1 cellular context compared by ENCODE assay signal in the genomic region with DNA sequence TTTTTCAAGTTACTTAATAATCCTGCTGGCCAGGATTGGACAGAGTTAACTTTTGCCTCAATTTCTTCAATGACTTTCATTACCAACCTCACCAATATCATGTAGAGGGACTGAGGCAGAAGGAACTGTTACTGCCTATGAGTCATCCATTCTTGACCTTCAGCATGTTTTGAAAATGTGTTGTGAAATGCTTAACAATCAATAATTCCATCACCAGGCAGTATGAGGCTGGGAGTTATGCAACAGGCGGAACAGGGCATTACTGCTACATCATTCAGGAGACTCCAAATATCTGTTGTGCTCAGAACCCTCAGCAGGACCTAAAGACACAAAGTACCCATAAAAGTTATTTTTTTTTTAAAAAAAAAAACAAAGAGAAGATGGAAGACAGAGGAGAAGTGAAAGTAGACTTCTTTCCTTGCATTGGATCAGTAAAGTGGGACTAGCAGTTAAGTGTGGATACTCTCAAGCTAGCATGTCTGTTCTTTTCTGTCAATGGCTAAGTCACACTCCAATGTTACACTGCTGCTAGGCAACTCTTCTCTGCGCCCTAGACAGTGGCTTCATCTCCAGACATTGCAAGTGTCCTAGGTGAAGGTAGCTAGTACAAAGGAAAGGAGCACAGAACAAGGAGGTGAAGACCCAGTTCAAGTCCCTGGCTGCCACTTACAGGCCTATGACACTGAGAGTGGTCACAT.
TF ChIP-seq lines count a peak whose summit lies in the region.

No MANE protein-coding gene starts in this region.

TF ChIP-seq in HepG2, 621 proteins besides CTCF, POLR2A, EP300 and RAD21 (continued from another document and continues in another):
- TF ChIP-seq GMEB1 (CRISPR knock-in tag; IDR thresholded peaks at IDR 0.05; ENCODE audit: borderline replicate concordance): no peak
- TF ChIP-seq ARNTL (CRISPR knock-in tag; IDR thresholded peaks at IDR 0.05): peak; percentile 69; the same call in 1 of the 2 replicates
- TF ChIP-seq ZNF230 (CRISPR knock-in tag; IDR thresholded peaks at IDR 0.05): no peak
- TF ChIP-seq ZNF747 (CRISPR knock-in tag; IDR thresholded peaks at IDR 0.05; ENCODE audit: borderline replicate concordance): no peak
- peak; percentile 88 for TF ChIP-seq DPF2 (CRISPR knock-in tag; IDR thresholded peaks at IDR 0.05; ENCODE audit: borderline replicate concordance, low read depth)
- TF ChIP-seq TCF12 (IDR thresholded peaks at IDR 0.05): no peak
- TF ChIP-seq TCF12 (CRISPR knock-in tag; IDR thresholded peaks at IDR 0.05): 0 out of 2 replicates have a peak, but pooled peaks have one; percentile 29
- TF ChIP-seq ZMYM2 (CRISPR knock-in tag; IDR thresholded peaks at IDR 0.05): no peak
- TF ChIP-seq TSC22D2 (CRISPR knock-in tag; IDR thresholded peaks at IDR 0.05; ENCODE audit: borderline replicate concordance): no peak
- TF ChIP-seq ZNF761 (CRISPR knock-in tag; conservative IDR thresholded peaks at IDR 0.05): no peak
- TF ChIP-seq ZSCAN5A (CRISPR knock-in tag; IDR thresholded peaks at IDR 0.05; ENCODE audit: borderline replicate concordance): no peak
- TF ChIP-seq, protein P1, sequence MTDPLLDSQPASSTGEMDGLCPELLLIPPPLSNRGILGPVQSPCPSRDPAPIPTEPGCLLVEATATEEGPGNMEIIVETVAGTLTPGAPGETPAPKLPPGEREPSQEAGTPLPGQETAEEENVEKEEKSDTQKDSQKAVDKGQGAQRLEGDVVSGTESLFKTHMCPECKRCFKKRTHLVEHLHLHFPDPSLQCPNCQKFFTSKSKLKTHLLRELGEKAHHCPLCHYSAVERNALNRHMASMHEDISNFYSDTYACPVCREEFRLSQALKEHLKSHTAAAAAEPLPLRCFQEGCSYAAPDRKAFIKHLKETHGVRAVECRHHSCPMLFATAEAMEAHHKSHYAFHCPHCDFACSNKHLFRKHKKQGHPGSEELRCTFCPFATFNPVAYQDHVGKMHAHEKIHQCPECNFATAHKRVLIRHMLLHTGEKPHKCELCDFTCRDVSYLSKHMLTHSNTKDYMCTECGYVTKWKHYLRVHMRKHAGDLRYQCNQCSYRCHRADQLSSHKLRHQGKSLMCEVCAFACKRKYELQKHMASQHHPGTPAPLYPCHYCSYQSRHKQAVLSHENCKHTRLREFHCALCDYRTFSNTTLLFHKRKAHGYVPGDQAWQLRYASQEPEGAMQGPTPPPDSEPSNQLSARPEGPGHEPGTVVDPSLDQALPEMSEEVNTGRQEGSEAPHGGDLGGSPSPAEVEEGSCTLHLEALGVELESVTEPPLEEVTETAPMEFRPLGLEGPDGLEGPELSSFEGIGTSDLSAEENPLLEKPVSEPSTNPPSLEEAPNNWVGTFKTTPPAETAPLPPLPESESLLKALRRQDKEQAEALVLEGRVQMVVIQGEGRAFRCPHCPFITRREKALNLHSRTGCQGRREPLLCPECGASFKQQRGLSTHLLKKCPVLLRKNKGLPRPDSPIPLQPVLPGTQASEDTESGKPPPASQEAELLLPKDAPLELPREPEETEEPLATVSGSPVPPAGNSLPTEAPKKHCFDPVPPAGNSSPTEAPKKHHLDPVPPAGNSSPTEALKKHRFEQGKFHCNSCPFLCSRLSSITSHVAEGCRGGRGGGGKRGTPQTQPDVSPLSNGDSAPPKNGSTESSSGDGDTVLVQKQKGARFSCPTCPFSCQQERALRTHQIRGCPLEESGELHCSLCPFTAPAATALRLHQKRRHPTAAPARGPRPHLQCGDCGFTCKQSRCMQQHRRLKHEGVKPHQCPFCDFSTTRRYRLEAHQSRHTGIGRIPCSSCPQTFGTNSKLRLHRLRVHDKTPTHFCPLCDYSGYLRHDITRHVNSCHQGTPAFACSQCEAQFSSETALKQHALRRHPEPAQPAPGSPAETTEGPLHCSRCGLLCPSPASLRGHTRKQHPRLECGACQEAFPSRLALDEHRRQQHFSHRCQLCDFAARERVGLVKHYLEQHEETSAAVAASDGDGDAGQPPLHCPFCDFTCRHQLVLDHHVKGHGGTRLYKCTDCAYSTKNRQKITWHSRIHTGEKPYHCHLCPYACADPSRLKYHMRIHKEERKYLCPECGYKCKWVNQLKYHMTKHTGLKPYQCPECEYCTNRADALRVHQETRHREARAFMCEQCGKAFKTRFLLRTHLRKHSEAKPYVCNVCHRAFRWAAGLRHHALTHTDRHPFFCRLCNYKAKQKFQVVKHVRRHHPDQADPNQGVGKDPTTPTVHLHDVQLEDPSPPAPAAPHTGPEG (CRISPR knock-in tag; IDR thresholded peaks at IDR 0.05): no peak
- TF ChIP-seq ZSCAN21 (CRISPR knock-in tag; IDR thresholded peaks at IDR 0.05; ENCODE audit: borderline replicate concordance): no peak
- no peak for TF ChIP-seq SRSF4 (IDR thresholded peaks at IDR 0.05; ENCODE audit: low read depth, low read length, poor library complexity, severe bottlenecking)
- no peak for TF ChIP-seq TCF7L2 (IDR thresholded peaks at IDR 0.05; ENCODE audit: low read depth, low read length)
- TF ChIP-seq ZNF24 (IDR thresholded peaks at IDR 0.05): 0 out of 2 replicates have a peak, but pooled peaks have one; percentile 52
- no peak for TF ChIP-seq ATF7-NPFF (CRISPR knock-in tag; IDR thresholded peaks at IDR 0.05; ENCODE audit: low read depth)
- peak; percentile 95 for TF ChIP-seq KDM1A (CRISPR knock-in tag; IDR thresholded peaks at IDR 0.05)
- TF ChIP-seq DBP (CRISPR knock-in tag; IDR thresholded peaks at IDR 0.05; ENCODE audit: not compliant biosample characterization): no peak
- 0 out of 2 replicates have a peak, but pooled peaks have one; percentile 47 for TF ChIP-seq ZNF879 (CRISPR knock-in tag; IDR thresholded peaks at IDR 0.05)
- TF ChIP-seq, protein P2, sequence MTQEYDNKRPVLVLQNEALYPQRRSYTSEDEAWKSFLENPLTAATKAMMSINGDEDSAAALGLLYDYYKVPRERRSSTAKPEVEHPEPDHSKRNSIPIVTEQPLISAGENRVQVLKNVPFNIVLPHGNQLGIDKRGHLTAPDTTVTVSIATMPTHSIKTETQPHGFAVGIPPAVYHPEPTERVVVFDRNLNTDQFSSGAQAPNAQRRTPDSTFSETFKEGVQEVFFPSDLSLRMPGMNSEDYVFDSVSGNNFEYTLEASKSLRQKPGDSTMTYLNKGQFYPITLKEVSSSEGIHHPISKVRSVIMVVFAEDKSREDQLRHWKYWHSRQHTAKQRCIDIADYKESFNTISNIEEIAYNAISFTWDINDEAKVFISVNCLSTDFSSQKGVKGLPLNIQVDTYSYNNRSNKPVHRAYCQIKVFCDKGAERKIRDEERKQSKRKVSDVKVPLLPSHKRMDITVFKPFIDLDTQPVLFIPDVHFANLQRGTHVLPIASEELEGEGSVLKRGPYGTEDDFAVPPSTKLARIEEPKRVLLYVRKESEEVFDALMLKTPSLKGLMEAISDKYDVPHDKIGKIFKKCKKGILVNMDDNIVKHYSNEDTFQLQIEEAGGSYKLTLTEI (CRISPR knock-in tag; conservative IDR thresholded peaks at IDR 0.05): no peak
- no peak for TF ChIP-seq CC2D1A (CRISPR knock-in tag; IDR thresholded peaks at IDR 0.05)
- 0 out of 2 replicates have a peak, but pooled peaks have one; percentile 26 for TF ChIP-seq ZNF772 (CRISPR knock-in tag; IDR thresholded peaks at IDR 0.05)
- no peak for TF ChIP-seq SRSF1 (optimal IDR thresholded peaks at IDR 0.05; ENCODE audit: low read depth, low read length)
- no peak for TF ChIP-seq SYNCRIP (IDR thresholded peaks at IDR 0.05; ENCODE audit: insufficient read depth, low read depth, low read length)
- no peak for TF ChIP-seq ZNF138 (CRISPR knock-in tag; IDR thresholded peaks at IDR 0.05; ENCODE audit: low read depth)
- TF ChIP-seq ZNF782 (CRISPR knock-in tag; IDR thresholded peaks at IDR 0.05; ENCODE audit: borderline replicate concordance): no peak; the same call in 1 of the 2 replicates
- TF ChIP-seq ZNF703 (CRISPR knock-in tag; IDR thresholded peaks at IDR 0.05; ENCODE audit: borderline replicate concordance): no peak
- no peak for TF ChIP-seq SALL2 (CRISPR knock-in tag; IDR thresholded peaks at IDR 0.05)
- no peak for TF ChIP-seq RBM39 (IDR thresholded peaks at IDR 0.05; ENCODE audit: low read depth, low read length, poor library complexity, severe bottlenecking)
- no peak for TF ChIP-seq TERF1 (CRISPR knock-in tag; IDR thresholded peaks at IDR 0.05)
- no peak for TF ChIP-seq STAT5B (CRISPR knock-in tag; IDR thresholded peaks at IDR 0.05)
- TF ChIP-seq ZBTB21 (CRISPR knock-in tag; IDR thresholded peaks at IDR 0.05): no peak
- peak; percentile 95 for TF ChIP-seq BCL6 (CRISPR knock-in tag; IDR thresholded peaks at IDR 0.05)
- TF ChIP-seq, protein P3, sequence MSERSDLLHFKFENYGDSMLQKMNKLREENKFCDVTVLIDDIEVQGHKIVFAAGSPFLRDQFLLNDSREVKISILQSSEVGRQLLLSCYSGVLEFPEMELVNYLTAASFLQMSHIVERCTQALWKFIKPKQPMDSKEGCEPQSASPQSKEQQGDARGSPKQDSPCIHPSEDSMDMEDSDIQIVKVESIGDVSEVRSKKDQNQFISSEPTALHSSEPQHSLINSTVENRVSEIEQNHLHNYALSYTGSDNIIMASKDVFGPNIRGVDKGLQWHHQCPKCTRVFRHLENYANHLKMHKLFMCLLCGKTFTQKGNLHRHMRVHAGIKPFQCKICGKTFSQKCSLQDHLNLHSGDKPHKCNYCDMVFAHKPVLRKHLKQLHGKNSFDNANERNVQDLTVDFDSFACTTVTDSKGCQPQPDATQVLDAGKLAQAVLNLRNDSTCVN (CRISPR knock-in tag; IDR thresholded peaks at IDR 0.05; ENCODE audit: borderline replicate concordance): no peak
- TF ChIP-seq ATF6 (CRISPR knock-in tag; conservative IDR thresholded peaks at IDR 0.05): no peak
- no peak for TF ChIP-seq NPAS2 (CRISPR knock-in tag; IDR thresholded peaks at IDR 0.05; ENCODE audit: borderline replicate concordance)
- no peak for TF ChIP-seq AGO2 (optimal IDR thresholded peaks at IDR 0.05; ENCODE audit: low read depth, low read length)
- TF ChIP-seq, protein P4, sequence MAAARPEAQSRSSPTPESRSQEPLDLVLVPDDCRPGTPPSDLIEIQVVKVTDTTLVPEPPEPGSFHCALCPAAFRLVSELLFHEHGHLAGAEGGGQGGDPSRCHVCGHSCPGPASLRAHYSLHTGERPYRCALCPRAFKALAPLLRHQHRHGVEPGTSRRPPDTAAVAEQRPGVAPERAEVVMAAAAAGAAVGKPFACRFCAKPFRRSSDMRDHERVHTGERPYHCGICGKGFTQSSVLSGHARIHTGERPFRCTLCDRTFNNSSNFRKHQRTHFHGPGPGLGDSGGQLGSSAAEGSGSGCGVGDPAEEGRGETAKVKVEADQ (CRISPR knock-in tag; IDR thresholded peaks at IDR 0.05; ENCODE audit: borderline replicate concordance): no peak
- TF ChIP-seq, protein P5, sequence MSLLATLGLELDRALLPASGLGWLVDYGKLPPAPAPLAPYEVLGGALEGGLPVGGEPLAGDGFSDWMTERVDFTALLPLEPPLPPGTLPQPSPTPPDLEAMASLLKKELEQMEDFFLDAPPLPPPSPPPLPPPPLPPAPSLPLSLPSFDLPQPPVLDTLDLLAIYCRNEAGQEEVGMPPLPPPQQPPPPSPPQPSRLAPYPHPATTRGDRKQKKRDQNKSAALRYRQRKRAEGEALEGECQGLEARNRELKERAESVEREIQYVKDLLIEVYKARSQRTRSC (CRISPR knock-in tag; IDR thresholded peaks at IDR 0.05; ENCODE audit: low read depth): no peak
